ENCODE assay signal across 8 cellular contexts in the genomic region with DNA sequence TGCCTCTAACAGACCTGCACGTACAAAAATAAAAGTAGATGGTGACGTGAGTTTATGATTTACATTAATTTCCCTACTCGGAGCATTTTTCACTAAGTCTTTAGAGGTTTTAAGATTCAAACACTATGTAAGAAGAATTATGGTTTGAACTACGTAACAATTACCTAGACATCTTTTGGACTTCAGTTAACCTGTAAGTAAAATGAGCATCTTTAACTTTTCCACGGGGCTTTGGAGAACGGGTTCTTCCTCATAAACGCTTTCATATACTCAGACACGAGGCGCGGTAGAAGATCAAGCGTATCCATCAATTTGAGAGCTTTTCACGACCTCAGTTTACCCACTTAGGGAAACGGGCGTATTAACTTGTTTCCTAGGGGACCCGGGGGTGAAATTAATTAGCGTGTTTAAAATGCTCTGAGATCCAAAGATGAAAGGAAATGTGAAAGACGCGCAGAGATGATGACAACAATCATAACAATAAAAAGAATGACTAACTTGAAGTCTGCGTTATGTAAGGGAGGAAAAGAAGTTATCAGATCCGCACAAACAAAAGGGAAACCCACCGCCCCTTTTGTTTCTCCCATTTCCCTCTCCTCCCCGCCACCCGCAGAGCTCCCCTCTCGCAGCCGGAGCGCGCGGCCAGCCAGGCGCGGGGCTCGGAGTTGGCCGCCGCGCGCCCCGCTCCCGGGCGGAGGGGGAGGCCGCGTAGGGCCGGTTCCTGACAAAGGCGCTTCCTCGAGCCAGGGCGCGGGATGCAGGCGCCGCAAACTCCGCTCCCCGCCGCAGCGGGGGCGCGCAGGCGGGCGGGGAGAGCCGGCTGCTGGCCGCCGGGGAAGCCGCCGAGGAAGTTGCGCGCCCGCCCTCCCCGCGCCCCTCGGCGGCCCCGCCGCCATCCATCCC. TPM values are rescaled to one million over a fixed set of nuclear protein-coding genes. Genes with fewer than 3 reads are reported as not detected.
DNase-seq lines count a peak whose midpoint lies in the region; ATAC-seq and TF ChIP-seq lines count a peak whose summit lies in the region.

No MANE protein-coding gene starts in this region.

- H3K79me1 ChIP-seq in neuronal stem cell (ENCODE audit: low read depth, low read length) = no peaks in the 10 kb centered on the region

- ATAC-seq in GM18907 (IDR thresholded peaks at IDR 0.05; ENCODE audit: unreplicated experiment) (peak; percentile 29), HG03097 (IDR thresholded peaks at IDR 0.05; ENCODE audit: low FRiP score, unreplicated experiment) (peak; percentile 14), HG03469 (IDR thresholded peaks at IDR 0.05; ENCODE audit: unreplicated experiment) (no peak)

- peaks cover 0 to 18% of the 10 kb centered on the region in 2 donors for H3K36me3 ChIP-seq in neuronal stem cell (replicated peaks in 1 of 2; ENCODE audit: control insufficient read depth in 2 of 2, insufficient read depth in 2 of 2, low read length in 2 of 2)

- TF ChIP-seq CTCF in AG10803 (conservative IDR thresholded peaks at IDR 0.05; ENCODE audit: low read length) = no peak

- peak overlapping the region; percentile 95 for H3K27ac ChIP-seq in neuronal stem cell (replicated peaks; ENCODE audit: low read length)

- no peak overlapping the region for H4K91ac ChIP-seq in neuronal stem cell (ENCODE audit: low read depth, low read length, poor library complexity)

- H2AFZ ChIP-seq in neuronal stem cell (ENCODE audit: low read length) = peak overlapping the region; percentile 96

- H4K8ac ChIP-seq in neuronal stem cell (ENCODE audit: low read depth, low read length) = no peak overlapping the region

- peak overlapping the region; percentile 100 for H3K23ac ChIP-seq in neuronal stem cell (ENCODE audit: low read depth, low read length, poor library complexity)

- peak overlapping the region; percentile 99 for H2BK15ac ChIP-seq in neuronal stem cell (ENCODE audit: low read length)

- peak overlapping the region; percentile 79 for H3K4me3 ChIP-seq in AG10803 (ENCODE audit: low read length)
- H3K4me3 ChIP-seq in neuronal stem cell (ENCODE audit: low read length in 2 of 2) = peak overlapping the region; percentile 90 to 93

- no peaks in the 10 kb centered on the region for H3K27me3 ChIP-seq in neuronal stem cell (ENCODE audit: control insufficient read depth in 3 of 3, insufficient read depth in 3 of 3, low read depth in 1 of 3, low read length in 3 of 3)

- peak overlapping the region; percentile 82 for H2BK5ac ChIP-seq in neuronal stem cell (ENCODE audit: low read length)

- DNase-seq in AG10803 (ENCODE audit: low read depth) (peak; percentile 25), NCI-H526 treated with DMSO at 0.1 percent for 48 hours (lab: John Stamatoyannopoulos, UW) (peak; percentile 78), germinal center (ENCODE audit: low spot score) (peak; percentile 51), neuronal stem cell (ENCODE audit: low spot score) (peak; percentile 62)
- peak; percentile 42 for DNase-seq in activated naive CD4-positive, alpha-beta T cell treated with Interleukin-2 at 50 U/mL for 16 hours

- peak overlapping the region; percentile 100 for H3K18ac ChIP-seq in neuronal stem cell (ENCODE audit: low read length)

- peak overlapping the region; percentile 91 for H2BK120ac ChIP-seq in neuronal stem cell (ENCODE audit: low read depth, low read length)

- peak overlapping the region; percentile 99 for H3K9ac ChIP-seq in neuronal stem cell (ENCODE audit: low read depth, low read length, poor library complexity)

- H3K4me1 ChIP-seq in neuronal stem cell (ENCODE audit: control insufficient read depth in 2 of 2, insufficient read depth in 1 of 2, low read depth in 1 of 2, low read length in 2 of 2) = peaks cover 7 to 17% of the 10 kb centered on the region in 2 donors

- H3K4me2 ChIP-seq in neuronal stem cell (ENCODE audit: insufficient read depth, low read length, poor library complexity, severe bottlenecking) = peak overlapping the region; percentile 54

- H2BK12ac ChIP-seq in neuronal stem cell (ENCODE audit: low read length) = no peak overlapping the region

- H3K14ac ChIP-seq in neuronal stem cell (ENCODE audit: low read length) = no peak overlapping the region

- peaks cover 0 to 1% of the 10 kb centered on the region in 2 donors for H3K9me3 ChIP-seq in neuronal stem cell (replicated peaks in 1 of 2; ENCODE audit: control insufficient read depth in 2 of 2, insufficient read depth in 1 of 2, low read depth in 1 of 2, low read length in 2 of 2)

- WGBS in neuronal stem cell (ENCODE audit: extremely low coverage in 2 of 2, insufficient read length in 2 of 2, insufficient replicate concordance in 1 of 2), 2 donors = no CpG with 5 or more reads among the region's 69 CpGs

- H2AK5ac ChIP-seq in neuronal stem cell (ENCODE audit: low read depth, low read length) = peak overlapping the region; percentile 90

- no peak overlapping the region for H3K4ac ChIP-seq in neuronal stem cell (ENCODE audit: low read length)

RNA-seq across cellular contexts. Expression of a gene that starts 0.8 kb away (rescaled TPM):
- 28.6 TPM for polyA plus RNA-seq in neuronal stem cell (2013, experiment 1 of 2)
- polyA plus RNA-seq in neuronal stem cell (2013, experiment 2 of 2) = 28.9 TPM

Comparison
In these comparisons a context has a peak if more than half of its experiments do, and no peak if none do; other contexts are left out.
1. DNase-seq: peak in every context shown above with its lines; median percentile 78 in NCI-H526 treated with DMSO at 0.1 percent for 48 hours; 62 in neuronal stem cell; 51 in germinal center; 42 in activated naive CD4-positive, alpha-beta T cell treated with Interleukin-2 at 50 U/mL for 16 hours; 25 in AG10803.